In the genomic region with DNA sequence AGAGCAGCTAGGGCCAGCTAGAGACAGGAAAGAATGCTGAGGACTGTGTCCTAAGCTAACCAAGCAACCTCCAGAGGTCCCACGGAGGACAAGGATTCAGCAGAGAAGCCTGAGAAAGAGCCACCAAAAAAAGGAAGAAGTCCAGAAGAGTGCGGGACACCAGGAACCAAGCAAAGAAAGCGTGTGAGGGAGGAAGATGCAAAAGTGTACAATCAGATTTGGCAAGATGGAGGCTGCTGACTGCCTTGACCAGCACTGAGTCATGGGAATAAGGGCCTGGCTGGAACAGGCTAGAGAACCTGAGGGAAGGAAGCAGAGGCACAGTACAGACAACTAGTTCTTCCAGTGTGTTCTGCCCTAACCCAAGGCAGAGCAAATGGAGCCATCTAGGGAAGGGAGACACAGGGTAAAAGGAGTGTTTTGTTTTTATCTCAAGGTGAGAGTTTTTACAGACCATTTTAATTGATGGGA, we compare ENCODE assay signal across 1 cellular context.
TF ChIP-seq lines count a peak whose summit lies in the region.

No MANE protein-coding gene starts in this region.

TF ChIP-seq in SK-N-SH, 30 proteins besides CTCF, POLR2A, EP300 and RAD21 (continued from another document):
- TF ChIP-seq, protein P1, sequence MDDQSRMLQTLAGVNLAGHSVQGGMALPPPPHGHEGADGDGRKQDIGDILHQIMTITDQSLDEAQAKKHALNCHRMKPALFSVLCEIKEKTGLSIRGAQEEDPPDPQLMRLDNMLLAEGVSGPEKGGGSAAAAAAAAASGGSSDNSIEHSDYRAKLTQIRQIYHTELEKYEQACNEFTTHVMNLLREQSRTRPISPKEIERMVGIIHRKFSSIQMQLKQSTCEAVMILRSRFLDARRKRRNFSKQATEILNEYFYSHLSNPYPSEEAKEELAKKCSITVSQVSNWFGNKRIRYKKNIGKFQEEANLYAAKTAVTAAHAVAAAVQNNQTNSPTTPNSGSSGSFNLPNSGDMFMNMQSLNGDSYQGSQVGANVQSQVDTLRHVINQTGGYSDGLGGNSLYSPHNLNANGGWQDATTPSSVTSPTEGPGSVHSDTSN (IDR thresholded peaks at IDR 0.05), result no peak
- TF ChIP-seq MXI1 (IDR thresholded peaks at IDR 0.05; ENCODE audit: low read depth, low read length), result no peak
